Comparison of ENCODE assay signal across 1 cellular context in genomic region chr20:53834749-53835148, GRCh38.
TF ChIP-seq lines count a peak whose summit lies in the region.

No MANE protein-coding gene starts in this region.

TF ChIP-seq in IMR-90, 13 proteins besides CTCF, POLR2A, EP300 and RAD21 (continued from another document):
- TF ChIP-seq SMC3 (IDR thresholded peaks at IDR 0.05; ENCODE audit: low read depth, low read length) (no peak), MAZ (IDR thresholded peaks at IDR 0.05; ENCODE audit: borderline replicate concordance, low read depth, low read length) (no peak), NFE2L2 (IDR thresholded peaks at IDR 0.05; ENCODE audit: low read depth, low read length) (no peak), RCOR1 (IDR thresholded peaks at IDR 0.05; ENCODE audit: insufficient replicate concordance, low read length) (no peak), MAFK (IDR thresholded peaks at IDR 0.05; ENCODE audit: low read depth, low read length) (no peak), MXI1 (IDR thresholded peaks at IDR 0.05; ENCODE audit: borderline replicate concordance, low read depth, low read length) (no peak), ELK1 (IDR thresholded peaks at IDR 0.05; ENCODE audit: borderline replicate concordance, low read depth, low read length) (no peak), FOS (IDR thresholded peaks at IDR 0.05; ENCODE audit: low read depth, low read length) (no peak), USF2 (IDR thresholded peaks at IDR 0.05; ENCODE audit: low read depth, low read length) (no peak)
